14 cellular contexts compared by ENCODE assay signal in genomic region chr10:51273572-51273971, GRCh38.
"Had no signal": no experiment of that assay in that cellular context is flagged by ENCODE, and none has a peak within 500 bp of the region (broad histone marks: within the 10 kb centered on the region; RNA-seq: fewer than 3 reads in every experiment).

No MANE protein-coding gene starts in this region.

- DNase-seq: activated B cell treated with CpG ODN at 0.5 μM for 24 hours; activated CD4-positive, alpha-beta memory T cell treated with anti-CD3 and anti-CD28 coated beads, Interleukin-2, amount 10 ng/mL, durations not matched to agents 7 days and 5 days; activated CD4-positive, alpha-beta T cell treated with anti-CD3 and anti-CD28 coated beads for 48 hours; activated CD8-positive, alpha-beta memory T cell treated with anti-CD3 and anti-CD28 coated beads, Interleukin-2, amount 10 ng/mL, durations not matched to agents 7 days and 5 days; activated naive CD4-positive, alpha-beta T cell treated with anti-CD3 and anti-CD28 coated beads for 36 hours; activated T-cell treated with anti-CD3 and anti-CD28 coated beads, Interleukin-2, amount 50 U/mL, for 1 hour; foreskin keratinocyte; sigmoid colon; stimulated activated naive CD4-positive, alpha-beta T cell; T-cell; thyroid gland had no signal

- ATAC-seq: activated CD8-positive, alpha-beta memory T cell treated with anti-CD3 and anti-CD28 coated beads, Interleukin-2, amount 10 ng/mL, durations not matched to agents 7 days and 5 days; activated T-helper 17 cell treated with anti-CD3 and anti-CD28 coated beads, Interleukin-2, amount 50 U/mL, for 72 hours; body of pancreas; foreskin keratinocyte; left lung; T-cell had no signal
